In the genomic region with DNA sequence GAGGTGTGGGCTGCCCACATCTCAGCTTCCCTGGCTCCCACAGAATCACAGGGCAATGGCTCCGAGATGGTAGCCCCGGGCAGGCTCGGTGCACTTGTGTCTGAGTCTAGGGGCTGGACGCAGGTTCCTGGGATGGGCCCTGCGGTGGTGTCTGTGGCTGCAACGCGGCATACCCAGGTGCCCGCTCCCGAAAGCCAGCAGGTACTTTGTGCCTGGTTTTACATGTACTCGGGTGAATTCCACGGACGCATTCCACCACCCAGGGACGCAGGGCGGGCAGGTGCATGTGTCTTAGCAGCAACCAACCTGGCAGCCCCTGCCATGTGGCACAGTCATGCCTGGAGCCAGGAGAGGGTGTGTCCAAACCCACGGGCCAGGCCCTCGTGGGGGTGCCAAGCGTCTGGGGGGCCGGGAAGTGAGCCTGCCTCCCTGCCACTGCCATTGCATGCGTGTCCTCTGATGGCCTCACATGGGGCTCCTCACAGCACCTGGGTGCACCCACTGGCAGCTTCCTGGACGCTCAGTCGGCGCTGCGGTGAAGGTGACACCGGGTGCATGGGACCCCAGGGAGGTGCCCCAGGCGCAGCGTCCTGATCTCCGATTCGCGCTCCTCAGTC, we compare ENCODE assay signal across 18 cellular contexts. TPM values are rescaled to one million over a fixed set of nuclear protein-coding genes. Genes with fewer than 3 reads are reported as not detected.
"Had no signal": no experiment of that assay in that cellular context is flagged by ENCODE, and none has a peak within 500 bp of the region (broad histone marks: within the 10 kb centered on the region; RNA-seq: fewer than 3 reads in every experiment).

No MANE protein-coding gene starts in this region.

- DNase-seq: activated effector memory CD4-positive, alpha-beta T cell treated with anti-CD3 and anti-CD28 coated beads, Interleukin-2, amount 50 U/mL, for 16 hours; activated naive CD8-positive, alpha-beta T cell treated with anti-CD3 and anti-CD28 coated beads for 36 hours; aorta; endodermal cell; posterior cingulate gyrus; Right ventricle myocardium superior; stimulated activated CD4-positive, alpha-beta T cell treated with anti-CD3 and anti-CD28 coated beads, Interleukin-1b, Interleukin-23, amount 100 ng/mL, for 48 hours; stimulated activated naive B cell treated with anti-CD40 and anti-IgM and Interleukin-4, amounts not matched to agents 10 μg/mL and 1 μg/mL and 100 μg/mL, for 72 hours; T-helper 9 cell had no signal

- H3K27me3 Mint-ChIP-seq: activated naive CD8-positive, alpha-beta T cell treated with anti-CD3 and anti-CD28 coated beads for 36 hours had no signal

- H3K27ac Mint-ChIP-seq: activated naive CD8-positive, alpha-beta T cell treated with anti-CD3 and anti-CD28 coated beads for 36 hours; stimulated activated naive B cell treated with anti-CD40 and anti-IgM and Interleukin-4, amounts not matched to agents 10 μg/mL and 1 μg/mL and 100 μg/mL, for 72 hours had no signal

- H3K27me3 ChIP-seq: breast epithelium, right lobe of liver, tibial nerve had no signal

- H3K36me3 Mint-ChIP-seq: activated naive CD8-positive, alpha-beta T cell treated with anti-CD3 and anti-CD28 coated beads for 36 hours; stimulated activated naive B cell treated with anti-CD40 and anti-IgM and Interleukin-4, amounts not matched to agents 10 μg/mL and 1 μg/mL and 100 μg/mL, for 72 hours had no signal

- H3K9me3 Mint-ChIP-seq: activated naive CD8-positive, alpha-beta T cell treated with anti-CD3 and anti-CD28 coated beads for 36 hours; endodermal cell; stimulated activated naive B cell treated with anti-CD40 and anti-IgM and Interleukin-4, amounts not matched to agents 10 μg/mL and 1 μg/mL and 100 μg/mL, for 72 hours had no signal

- H3K4me1 ChIP-seq: right lobe of liver had no signal

- H3K4me1 Mint-ChIP-seq: endodermal cell had no signal

- ATAC-seq: right lobe of liver; stimulated activated naive B cell treated with anti-CD40 and anti-IgM and Interleukin-4, amounts not matched to agents 10 μg/mL and 1 μg/mL and 100 μg/mL, for 72 hours had no signal

- H3K9me3 ChIP-seq: breast epithelium, neutrophil, right lobe of liver, tibial nerve had no signal

- H3K4me3 ChIP-seq: breast epithelium, right lobe of liver, tibial nerve had no signal

- H3K27ac ChIP-seq: neutrophil, right lobe of liver, tibial nerve had no signal

- H3K36me3 ChIP-seq: breast epithelium, neutrophil, right lobe of liver had no signal

- H3K4me3 Mint-ChIP-seq: activated naive CD8-positive, alpha-beta T cell treated with anti-CD3 and anti-CD28 coated beads for 36 hours; endodermal cell; stimulated activated naive B cell treated with anti-CD40 and anti-IgM and Interleukin-4, amounts not matched to agents 10 μg/mL and 1 μg/mL and 100 μg/mL, for 72 hours had no signal

RNA-seq across cellular contexts. Expression of a gene that starts 4.4 kb away (rescaled TPM):
- total RNA-seq: endodermal cell had no signal

RNA-seq across cellular contexts. Expression of a gene that starts 40.3 kb away (rescaled TPM):
- total RNA-seq: activated CD8-positive, alpha-beta memory T cell treated with anti-CD3 and anti-CD28 coated beads for 36 hours; activated naive CD8-positive, alpha-beta T cell treated with anti-CD3 and anti-CD28 coated beads for 36 hours; breast epithelium; chondrocyte; endodermal cell; lung microvascular endothelial cell; right lobe of liver; subcutaneous adipose tissue; tibial nerve had no signal
- polyA plus RNA-seq: aorta, esophagus had no signal
